Comparison of ENCODE assay signal across 1 cellular context in the genomic region with DNA sequence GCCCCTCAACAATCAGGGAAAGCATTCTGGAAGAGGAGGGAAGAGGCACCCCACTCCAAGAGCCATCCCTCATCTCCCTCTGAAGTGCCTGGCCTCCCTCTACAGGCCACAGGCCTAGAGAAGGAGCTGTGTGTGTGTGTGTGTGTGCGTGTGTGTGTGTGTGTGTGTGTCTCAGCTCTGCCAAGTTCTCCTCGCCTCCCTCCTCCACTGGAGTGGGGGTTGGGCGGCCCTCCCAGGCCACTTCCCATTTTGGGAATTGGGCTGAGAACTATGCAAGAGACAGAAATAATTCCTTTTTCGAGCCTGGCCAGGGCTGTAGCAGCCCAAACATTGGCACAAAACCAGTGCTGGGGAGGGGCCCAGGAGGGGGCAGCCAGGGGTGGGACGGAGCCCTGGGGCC.
TF ChIP-seq lines count a peak whose summit lies in the region.

No MANE protein-coding gene starts in this region.

TF ChIP-seq in SK-N-SH treated with all-trans-retinoic acid at 6 μM for 48 hours, 23 proteins besides CTCF, POLR2A, EP300 and RAD21 (continued from another document):
- TF ChIP-seq PATZ1 (CRISPR knock-in tag; IDR thresholded peaks at IDR 0.05; ENCODE audit: borderline replicate concordance) (no peak), TCF4 (CRISPR knock-in tag; IDR thresholded peaks at IDR 0.05; ENCODE audit: borderline replicate concordance) (no peak), ZFP30 (CRISPR knock-in tag; IDR thresholded peaks at IDR 0.05) (no peak), OSR1 (CRISPR knock-in tag; IDR thresholded peaks at IDR 0.05) (no peak), BACH2 (CRISPR knock-in tag; IDR thresholded peaks at IDR 0.05; ENCODE audit: borderline replicate concordance) (no peak), CSDC2 (CRISPR knock-in tag; IDR thresholded peaks at IDR 0.05) (no peak), ZC3H10 (CRISPR knock-in tag; IDR thresholded peaks at IDR 0.05) (no peak), ESRRG (CRISPR knock-in tag; IDR thresholded peaks at IDR 0.05) (no peak)
- TF ChIP-seq, protein P1, sequence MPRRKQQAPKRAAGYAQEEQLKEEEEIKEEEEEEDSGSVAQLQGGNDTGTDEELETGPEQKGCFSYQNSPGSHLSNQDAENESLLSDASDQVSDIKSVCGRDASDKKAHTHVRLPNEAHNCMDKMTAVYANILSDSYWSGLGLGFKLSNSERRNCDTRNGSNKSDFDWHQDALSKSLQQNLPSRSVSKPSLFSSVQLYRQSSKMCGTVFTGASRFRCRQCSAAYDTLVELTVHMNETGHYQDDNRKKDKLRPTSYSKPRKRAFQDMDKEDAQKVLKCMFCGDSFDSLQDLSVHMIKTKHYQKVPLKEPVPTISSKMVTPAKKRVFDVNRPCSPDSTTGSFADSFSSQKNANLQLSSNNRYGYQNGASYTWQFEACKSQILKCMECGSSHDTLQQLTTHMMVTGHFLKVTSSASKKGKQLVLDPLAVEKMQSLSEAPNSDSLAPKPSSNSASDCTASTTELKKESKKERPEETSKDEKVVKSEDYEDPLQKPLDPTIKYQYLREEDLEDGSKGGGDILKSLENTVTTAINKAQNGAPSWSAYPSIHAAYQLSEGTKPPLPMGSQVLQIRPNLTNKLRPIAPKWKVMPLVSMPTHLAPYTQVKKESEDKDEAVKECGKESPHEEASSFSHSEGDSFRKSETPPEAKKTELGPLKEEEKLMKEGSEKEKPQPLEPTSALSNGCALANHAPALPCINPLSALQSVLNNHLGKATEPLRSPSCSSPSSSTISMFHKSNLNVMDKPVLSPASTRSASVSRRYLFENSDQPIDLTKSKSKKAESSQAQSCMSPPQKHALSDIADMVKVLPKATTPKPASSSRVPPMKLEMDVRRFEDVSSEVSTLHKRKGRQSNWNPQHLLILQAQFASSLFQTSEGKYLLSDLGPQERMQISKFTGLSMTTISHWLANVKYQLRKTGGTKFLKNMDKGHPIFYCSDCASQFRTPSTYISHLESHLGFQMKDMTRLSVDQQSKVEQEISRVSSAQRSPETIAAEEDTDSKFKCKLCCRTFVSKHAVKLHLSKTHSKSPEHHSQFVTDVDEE (CRISPR knock-in tag; IDR thresholded peaks at IDR 0.05): no peak
